ENCODE assay signal across 13 cellular contexts in the genomic region with DNA sequence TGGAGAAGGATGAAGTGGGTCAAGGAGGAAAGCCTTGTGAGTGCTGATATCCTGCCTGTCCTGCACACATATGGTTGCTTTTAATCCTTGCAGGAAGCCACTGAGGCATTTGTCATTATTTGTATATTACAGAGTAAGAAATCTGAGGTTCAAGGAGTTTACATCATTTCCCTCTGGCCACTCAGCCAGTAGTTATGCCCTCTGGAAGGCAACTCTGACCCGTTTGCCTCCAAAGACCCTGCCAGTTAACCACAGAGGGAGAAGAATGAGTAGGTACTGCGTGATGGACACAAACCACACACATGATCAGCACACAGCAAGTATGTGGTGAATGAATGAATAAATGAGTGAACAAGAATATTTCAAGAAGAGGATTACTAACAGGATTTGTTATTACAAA.
"Had no signal": no experiment of that assay in that cellular context is flagged by ENCODE, and none has a peak within 500 bp of the region (broad histone marks: within the 10 kb centered on the region; RNA-seq: fewer than 3 reads in every experiment).

No MANE protein-coding gene starts in this region.

- H3K36me3 ChIP-seq: esophagus squamous epithelium, left lung had no signal

- H3K27ac Mint-ChIP-seq: activated naive CD4-positive, alpha-beta T cell treated with anti-CD3 and anti-CD28 coated beads, Interleukin-2, amount 50 U/mL, for 24 hours; activated T-cell treated with anti-CD3 and anti-CD28 coated beads, Interleukin-2, amount 50 U/mL, for 24 hours; memory B cell; nephron; type B pancreatic cell had no signal

- H3K4me3 ChIP-seq: esophagus squamous epithelium, left lung had no signal

- H3K4me1 ChIP-seq: left lung had no signal

- H3K36me3 Mint-ChIP-seq: activated naive CD4-positive, alpha-beta T cell treated with anti-CD3 and anti-CD28 coated beads, Interleukin-2, amount 50 U/mL, for 24 hours; memory B cell; type B pancreatic cell had no signal

- H3K4me3 Mint-ChIP-seq: activated naive CD4-positive, alpha-beta T cell treated with anti-CD3 and anti-CD28 coated beads, Interleukin-2, amount 50 U/mL, for 24 hours; activated T-cell treated with anti-CD3 and anti-CD28 coated beads, Interleukin-2, amount 50 U/mL, for 24 hours; memory B cell; nephron; type B pancreatic cell had no signal

- DNase-seq: activated effector memory CD4-positive, alpha-beta T cell treated with Interleukin-2 at 50 U/mL for 16 hours; activated T-cell treated with anti-CD3 and anti-CD28 coated beads, Interleukin-2, amount 50 U/mL, for 24 hours; amygdala; esophagus squamous epithelium; islet precursor cell; left lung; stimulated activated naive CD4-positive, alpha-beta T cell treated with Interleukin-2 at 50 U/mL for 16 hours; T-helper 2 cell had no signal

- H3K27ac ChIP-seq: esophagus squamous epithelium, left lung had no signal

- ATAC-seq: left lung, sciatic nerve had no signal

- H3K9me3 ChIP-seq: esophagus squamous epithelium, left lung had no signal

- H3K9me3 Mint-ChIP-seq: activated naive CD4-positive, alpha-beta T cell treated with anti-CD3 and anti-CD28 coated beads, Interleukin-2, amount 50 U/mL, for 24 hours; activated T-cell treated with anti-CD3 and anti-CD28 coated beads, Interleukin-2, amount 50 U/mL, for 24 hours; memory B cell; nephron; type B pancreatic cell had no signal
